ENCODE assay signal across 8 cellular contexts in the genomic region with DNA sequence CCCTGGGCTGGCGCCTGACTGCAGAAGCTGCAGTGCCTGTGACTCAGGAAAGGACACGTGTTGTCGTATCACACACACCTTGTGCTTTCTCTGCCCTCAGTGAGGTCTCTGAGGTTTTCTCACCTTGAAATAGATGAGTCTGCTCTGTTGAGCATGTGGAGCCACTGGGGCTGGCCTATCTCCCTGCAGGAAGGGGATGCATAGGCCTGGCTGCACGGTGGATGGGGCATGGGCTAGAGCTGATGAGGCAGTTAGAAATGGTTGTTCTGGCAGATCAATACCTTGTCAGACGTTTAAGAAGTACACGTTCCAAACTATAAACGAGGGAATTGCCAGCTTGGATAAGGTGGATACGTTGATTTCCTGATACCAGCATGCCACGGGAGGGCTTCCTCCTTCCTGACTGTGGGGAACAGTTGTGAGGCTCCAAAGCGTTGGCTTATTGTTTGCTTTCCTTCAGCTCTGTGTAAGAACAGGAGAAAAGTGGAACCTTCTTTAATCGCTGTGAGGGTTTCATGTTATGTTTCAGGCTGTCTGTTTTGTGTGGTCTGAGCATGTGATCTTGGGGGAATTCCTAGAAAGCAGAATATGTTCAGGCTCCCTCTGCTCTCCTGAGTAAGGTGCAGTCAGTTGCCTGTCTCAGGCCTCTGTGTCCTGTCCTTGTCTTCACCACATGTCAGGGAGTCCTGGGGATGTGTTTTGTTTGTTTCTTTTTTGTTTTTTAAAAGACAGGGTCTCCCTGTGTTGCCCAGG. TPM values are rescaled to one million over a fixed set of nuclear protein-coding genes. Genes with fewer than 3 reads are reported as not detected.
DNase-seq lines count a peak whose midpoint lies in the region; ATAC-seq and TF ChIP-seq lines count a peak whose summit lies in the region.

No MANE protein-coding gene starts in this region.

- H4K20me1 ChIP-seq in OCI-LY7 (ENCODE audit: insufficient read depth, low read length) = no peaks in the 10 kb centered on the region

- H2AFZ ChIP-seq in OCI-LY7 (ENCODE audit: low read length) = no peak overlapping the region

- no TSS peak for BruUV-seq in OCI-LY7 (replicated peaks; lab: Mats Ljungman, UMichigan)

- H3K27ac ChIP-seq in OCI-LY7 (ENCODE audit: low read depth, low read length, poor library complexity, severe bottlenecking) = no peak overlapping the region

- DNase-seq in GM10266 (ENCODE audit: extremely low spot score) (peak; percentile 92), NCI-H82 treated with DMSO at 0.1 percent for 48 hours (lab: John Stamatoyannopoulos, UW; ENCODE audit: unreplicated experiment) (no peak), NCI-H1092 treated with DMSO at 0.1 percent for 48 hours (lab: John Stamatoyannopoulos, UW) (no peak), OCI-LY7 (ENCODE audit: low spot score) (no peak)
- DNase-seq in activated CD4-positive, alpha-beta T cell treated with anti-CD3 and anti-CD28 coated beads, Interleukin-2, amount 10 ng/mL, durations not matched to agents 7 days and 5 days = peak; percentile 59
- DNase-seq in naive thymus-derived CD8-positive, alpha-beta T cell = peak in 7 of 10 donors; percentile 9 to 50 (median 27)

- H3K4me1 Mint-ChIP-seq in activated CD4-positive, alpha-beta T cell treated with anti-CD3 and anti-CD28 coated beads, Interleukin-2, amount 10 ng/mL, durations not matched to agents 7 days and 5 days = peaks cover 24% of the 10 kb centered on the region
- H3K4me1 Mint-ChIP-seq in naive thymus-derived CD8-positive, alpha-beta T cell = peaks cover 12 to 46% (median 25%) of the 10 kb centered on the region in 4 donors

- no peaks in the 10 kb centered on the region for H3K9me3 ChIP-seq in OCI-LY7 (ENCODE audit: low read length)

- ATAC-seq in GM21825 (IDR thresholded peaks at IDR 0.05; ENCODE audit: unreplicated experiment) = peak; percentile 56
- ATAC-seq in naive thymus-derived CD8-positive, alpha-beta T cell = peak; percentile 86 to 88
- no peak for ATAC-seq in esophagus mucosa

- TF ChIP-seq CTCF in GM10266 (IDR thresholded peaks at IDR 0.05; ENCODE audit: control insufficient read depth, insufficient read depth, low read depth, missing control alignments) (no peak), OCI-LY7 (conservative IDR thresholded peaks at IDR 0.05; ENCODE audit: low read length) (no peak)

- no peaks in the 10 kb centered on the region for H3K4me1 ChIP-seq in OCI-LY7 (ENCODE audit: insufficient read depth, low read length, poor library complexity, severe bottlenecking)

- POLR2A ChIA-PET in activated CD4-positive, alpha-beta T cell treated with anti-CD3 and anti-CD28 coated beads, Interleukin-2, amount 10 ng/mL, durations not matched to agents 7 days and 5 days (lab: Charles Lee) = no interaction called here
- POLR2A ChIA-PET in naive thymus-derived CD8-positive, alpha-beta T cell (lab: Charles Lee) = interaction anchor here (1.5 to 1.9 kb wide), 3 partner anchors 43 to 57 kb away, joined by 4 to 5 read pairs (median 5); no protein-coding TSS in a partner anchor
- POLR2A ChIA-PET in OCI-LY7 (lab: Charles Lee) = interaction anchor here (0.5 to 0.7 kb wide), 2 partner anchors 10 to 43 kb away, joined by 3 read pairs; no protein-coding TSS in a partner anchor

- peaks cover 18% of the 10 kb centered on the region; the same call in 1 of the 2 replicates for H3K79me2 ChIP-seq in OCI-LY7 (ENCODE audit: insufficient read depth, low read depth, low read length)

- intact Hi-C loops in OCI-LY7 (cut with micrococcal nuclease; ENCODE audit: unreplicated experiment) = no loop called here

- no peak overlapping the region for H3K4me2 ChIP-seq in OCI-LY7 (ENCODE audit: low read length)

- H3K36me3 ChIP-seq in OCI-LY7 (ENCODE audit: insufficient read depth, low read length) = peaks cover 84% of the 10 kb centered on the region

- no peaks in the 10 kb centered on the region for H3K27me3 Mint-ChIP-seq in activated CD4-positive, alpha-beta T cell treated with anti-CD3 and anti-CD28 coated beads, Interleukin-2, amount 10 ng/mL, durations not matched to agents 7 days and 5 days
- no peaks in the 10 kb centered on the region for H3K27me3 Mint-ChIP-seq in naive thymus-derived CD8-positive, alpha-beta T cell

- H3K4me3 Mint-ChIP-seq in activated CD4-positive, alpha-beta T cell treated with anti-CD3 and anti-CD28 coated beads, Interleukin-2, amount 10 ng/mL, durations not matched to agents 7 days and 5 days = peak overlapping the region; percentile 5
- H3K4me3 Mint-ChIP-seq in naive thymus-derived CD8-positive, alpha-beta T cell = peak overlapping the region; percentile 16 to 87 (median 72)

- no peaks in the 10 kb centered on the region for H3K9me2 ChIP-seq in OCI-LY7 (ENCODE audit: insufficient read depth, low read length)

- H3K36me3 Mint-ChIP-seq in activated CD4-positive, alpha-beta T cell treated with anti-CD3 and anti-CD28 coated beads, Interleukin-2, amount 10 ng/mL, durations not matched to agents 7 days and 5 days (ENCODE audit: low read depth) = peaks cover 44% of the 10 kb centered on the region
- peaks cover 0 to 24% (median 6%) of the 10 kb centered on the region in 3 donors for H3K36me3 Mint-ChIP-seq in naive thymus-derived CD8-positive, alpha-beta T cell

- H3K27ac Mint-ChIP-seq in activated CD4-positive, alpha-beta T cell treated with anti-CD3 and anti-CD28 coated beads, Interleukin-2, amount 10 ng/mL, durations not matched to agents 7 days and 5 days = peak overlapping the region; percentile 91
- peak overlapping the region; percentile 79 to 95 (median 90) for H3K27ac Mint-ChIP-seq in naive thymus-derived CD8-positive, alpha-beta T cell

- H3K9me3 Mint-ChIP-seq in activated CD4-positive, alpha-beta T cell treated with anti-CD3 and anti-CD28 coated beads, Interleukin-2, amount 10 ng/mL, durations not matched to agents 7 days and 5 days = no peaks in the 10 kb centered on the region
- no peaks in the 10 kb centered on the region for H3K9me3 Mint-ChIP-seq in naive thymus-derived CD8-positive, alpha-beta T cell

- CTCF ChIA-PET in activated CD4-positive, alpha-beta T cell treated with anti-CD3 and anti-CD28 coated beads, Interleukin-2, amount 10 ng/mL, durations not matched to agents 7 days and 5 days (lab: Charles Lee) = interaction anchor here (0.9 to 1.9 kb wide), 4 partner anchors 12 to 29 kb away, joined by 3 to 5 read pairs (median 4); no protein-coding TSS in a partner anchor
- CTCF ChIA-PET in OCI-LY7 (lab: Charles Lee; ENCODE audit: unreplicated experiment) = no interaction called here

- H3K4me3 ChIP-seq in OCI-LY7 (ENCODE audit: low read depth, low read length, poor library complexity, severe bottlenecking) = no peak overlapping the region

RNA-seq across cellular contexts. Expression of a gene that starts 44.8 kb away (rescaled TPM):
- 10 to 100 TPM; 84.0 to 89.8 TPM for total RNA-seq in activated CD4-positive, alpha-beta T cell treated with anti-CD3 and anti-CD28 coated beads, Interleukin-2, amount 10 ng/mL, durations not matched to agents 7 days and 5 days
- 10 to 100 TPM; 80.0 to 86.2 TPM for total RNA-seq in naive thymus-derived CD8-positive, alpha-beta T cell
- 10 to 100 TPM; 17.2 to 37.4 (median 19.9) TPM for polyA plus RNA-seq in naive thymus-derived CD8-positive, alpha-beta T cell
- total RNA-seq in esophagus mucosa (18.1 TPM), OCI-LY7 (2022) (75.8 and 84.1 TPM in 2 replicates)
- total RNA-seq in OCI-LY7 (2014; rRNA removed; shearing (Covaris generic)) = 41.5 and 48.4 TPM in 2 replicates

RNA-seq across cellular contexts. Expression of a gene that starts 45.0 kb away (rescaled TPM):
- total RNA-seq in activated CD4-positive, alpha-beta T cell treated with anti-CD3 and anti-CD28 coated beads, Interleukin-2, amount 10 ng/mL, durations not matched to agents 7 days and 5 days = 10 to 100 TPM; 67.5 to 68.3 TPM
- 1 to 10 TPM; 6.4 to 7.3 TPM for total RNA-seq in naive thymus-derived CD8-positive, alpha-beta T cell
- 1 to 10 TPM in 1 of 3 donors, under 1 TPM in 2; 0.44 to 1.2 (median 0.51) TPM for polyA plus RNA-seq in naive thymus-derived CD8-positive, alpha-beta T cell
- total RNA-seq in esophagus mucosa (4.7 TPM), OCI-LY7 (2022) (141 and 172 TPM in 2 replicates)
- 102 and 112 TPM in 2 replicates for total RNA-seq in OCI-LY7 (2014; rRNA removed; shearing (Covaris generic))

Comparison
In these comparisons a context has a peak if more than half of its experiments do, and no peak if none do; other contexts are left out.
1. DNase-seq: peak in GM10266 (single experiment), activated CD4-positive, alpha-beta T cell treated with anti-CD3 and anti-CD28 coated beads, Interleukin-2, amount 10 ng/mL, durations not matched to agents 7 days and 5 days (single experiment) and naive thymus-derived CD8-positive, alpha-beta T cell (7 of 10); none in NCI-H82 treated with DMSO at 0.1 percent for 48 hours (single experiment), NCI-H1092 treated with DMSO at 0.1 percent for 48 hours (single experiment) and OCI-LY7 (single experiment).
2. RNA of a gene that starts 45.0 kb away (total RNA-seq): 102 to 172 TPM in OCI-LY7 and 67.5 to 68.3 TPM in activated CD4-positive, alpha-beta T cell treated with anti-CD3 and anti-CD28 coated beads, Interleukin-2, amount 10 ng/mL, durations not matched to agents 7 days and 5 days; 6.4 to 7.3 TPM in naive thymus-derived CD8-positive, alpha-beta T cell and 4.7 TPM in esophagus mucosa (single experiment); every median in the first group is over 4 times any median in the second.